In genomic region chrX:49932786-49933185, GRCh38 we compare ENCODE assay signal across 14 cellular contexts. TPM values are rescaled to one million over a fixed set of nuclear protein-coding genes. Genes with fewer than 3 reads are reported as not detected.
A peak's percentile ranks its signal among the peaks of the same experiment; 100 is the strongest.
DNase-seq lines count a peak whose midpoint lies in the region.
"Had no signal": no experiment of that assay in that cellular context is flagged by ENCODE, and none has a peak within 500 bp of the region (broad histone marks: within the 10 kb centered on the region; RNA-seq: fewer than 3 reads in every experiment).

No MANE protein-coding gene starts in this region.

- DNase-seq in NCI-H2171 treated with DMSO at 0.1 percent for 48 hours (lab: John Stamatoyannopoulos, UW) (peak; percentile 66), NCI-H2171 (lab: John Stamatoyannopoulos, UW) (no peak), G401 (ENCODE audit: low spot score) (peak; percentile 69), NCI-H524 treated with DMSO at 0.1 percent for 48 hours (lab: John Stamatoyannopoulos, UW) (peak; percentile 61), cerebellum (ENCODE audit: low spot score) (peak; percentile 52), dedifferentiated amniotic fluid mesenchymal stem cell (ENCODE audit: extremely low spot score) (no peak), COR-L47 (lab: John Stamatoyannopoulos, UW) (no peak)
- DNase-seq: AML-193; Calu3; CD4-positive, alpha-beta T cell; GDM1; HCEC 1CT; HFFc6; IMR-90 had no signal

- in situ Hi-C loops in G401 (cut with HindIII; ENCODE audit: low sequenced_read_pairs): no loop called here

RNA-seq across cellular contexts. Expression of gene CLCN5, which starts 10.4 kb away (rescaled TPM):
- 5.8 and 7.1 TPM in 2 replicates for total RNA-seq in G401 (2014; rRNA removed; shearing (Covaris generic))
- total RNA-seq in cerebellum: 14.7 TPM

RNA-seq across cellular contexts. Expression of gene USP27X, which starts 53.5 kb away (rescaled TPM):
- 0.44 and 1.4 TPM in 2 replicates for total RNA-seq in G401 (2014; rRNA removed; shearing (Covaris generic))
- total RNA-seq in cerebellum: 8.2 TPM

Comparison
In these comparisons a context has a peak if more than half of its experiments do, and no peak if none do; other contexts are left out.
1. DNase-seq: peak in NCI-H2171 treated with DMSO at 0.1 percent for 48 hours (single experiment), G401 (single experiment), NCI-H524 treated with DMSO at 0.1 percent for 48 hours (single experiment) and cerebellum (single experiment); none in NCI-H2171 (single experiment), dedifferentiated amniotic fluid mesenchymal stem cell (single experiment) and COR-L47 (single experiment).